Comparison of ENCODE assay signal across 8 cellular contexts in the genomic region with DNA sequence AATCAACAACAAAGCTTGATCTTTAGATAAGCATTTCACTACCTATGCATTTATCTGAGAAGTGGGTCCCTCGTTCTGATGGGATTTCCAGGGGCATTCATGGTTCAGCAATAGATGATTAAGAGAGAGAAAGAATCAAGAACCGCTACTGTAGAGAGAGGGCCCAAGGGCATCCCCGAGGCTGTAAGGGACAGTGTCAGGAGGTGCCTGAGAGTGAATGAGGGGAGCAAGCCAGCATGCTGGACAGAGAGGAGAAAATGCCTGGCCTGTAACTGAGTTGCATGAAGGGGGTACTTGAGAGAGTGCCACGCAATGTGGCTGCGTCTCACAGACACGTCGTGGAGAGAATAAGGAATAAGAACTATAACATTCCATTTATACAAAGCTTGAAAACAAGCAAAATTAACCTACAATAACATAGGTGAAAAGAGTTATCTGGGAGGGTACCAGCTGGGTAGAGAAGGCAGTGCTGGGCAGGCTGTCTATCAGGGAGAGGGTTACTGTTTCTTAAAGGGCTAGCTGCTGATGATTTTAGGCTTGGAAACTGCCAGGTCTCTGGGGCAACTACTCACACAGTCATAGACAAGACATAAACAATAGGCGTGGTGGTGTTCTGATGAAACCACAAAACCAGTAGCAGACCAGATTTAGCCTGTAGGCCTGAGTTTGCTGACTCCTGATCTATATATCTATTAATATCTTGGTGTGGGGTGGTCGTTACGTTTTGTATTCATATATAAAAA.
A peak's percentile ranks its signal among the peaks of the same experiment; 100 is the strongest.
DNase-seq lines count a peak whose midpoint lies in the region; ATAC-seq and TF ChIP-seq lines count a peak whose summit lies in the region.

No MANE protein-coding gene starts in this region.

- peaks cover 49% of the 10 kb centered on the region for H3K4me1 Mint-ChIP-seq in CD14-positive monocyte
- peaks cover 53% of the 10 kb centered on the region for H3K4me1 Mint-ChIP-seq in activated T-helper 17 cell treated with anti-CD3 and anti-CD28 coated beads, Interleukin-2, amount 50 U/mL, for 72 hours

- peaks cover 0 to 11% (median 6%) of the 10 kb centered on the region in 3 donors for H3K27me3 Mint-ChIP-seq in CD14-positive monocyte (ENCODE audit: low read depth in 3 of 3)
- H3K27me3 Mint-ChIP-seq in activated T-helper 17 cell treated with anti-CD3 and anti-CD28 coated beads, Interleukin-2, amount 50 U/mL, for 72 hours: peaks cover 3% of the 10 kb centered on the region

- no peaks in the 10 kb centered on the region for H3K9me3 Mint-ChIP-seq in CD14-positive monocyte
- no peaks in the 10 kb centered on the region for H3K9me3 Mint-ChIP-seq in activated T-helper 17 cell treated with anti-CD3 and anti-CD28 coated beads, Interleukin-2, amount 50 U/mL, for 72 hours

- no peak for TF ChIP-seq CTCF in CD14-positive monocyte (IDR thresholded peaks at IDR 0.05)

- DNase-seq in CD14-positive monocyte (ENCODE audit: low spot score) (no peak), HCEC 1CT (peak; percentile 91), iris pigment epithelial cell (ENCODE audit: low read depth) (peak; percentile 98), DMS 273 (lab: John Stamatoyannopoulos, UW; ENCODE audit: unreplicated experiment) (no peak)
- no peak for DNase-seq in stimulated activated CD8-positive, alpha-beta memory T cell treated with anti-CD3 and anti-CD28 coated beads, Interleukin-4, amount 100 ng/mL, for 48 hours
- DNase-seq in stimulated activated CD4-positive, alpha-beta T cell treated with anti-CD3 and anti-CD28 coated beads, Interleukin-4, amount 100 ng/mL, for 1 hour: no peak

- intact Hi-C loops in CD14-positive monocyte (cut with micrococcal nuclease): no loop called here

- H3K4me3 Mint-ChIP-seq in CD14-positive monocyte: peak overlapping the region in 1 of 2 donors; percentile 36
- H3K4me3 Mint-ChIP-seq in activated T-helper 17 cell treated with anti-CD3 and anti-CD28 coated beads, Interleukin-2, amount 50 U/mL, for 72 hours: peak overlapping the region; percentile 60

- ATAC-seq in activated T-helper 17 cell treated with anti-CD3 and anti-CD28 coated beads, Interleukin-2, amount 50 U/mL, for 72 hours (replicated peaks): peak; percentile 10
- ATAC-seq in HG02973 (IDR thresholded peaks at IDR 0.05; ENCODE audit: unreplicated experiment): no peak

- peaks cover 4 to 10% of the 10 kb centered on the region in 2 donors for H3K36me3 Mint-ChIP-seq in CD14-positive monocyte
- no peaks in the 10 kb centered on the region for H3K36me3 Mint-ChIP-seq in activated T-helper 17 cell treated with anti-CD3 and anti-CD28 coated beads, Interleukin-2, amount 50 U/mL, for 72 hours (ENCODE audit: low read depth)

- H3K27ac Mint-ChIP-seq in CD14-positive monocyte: peak overlapping the region in 5 of 7 donors; percentile 8 to 70 (median 54)
- peak overlapping the region; percentile 81 for H3K27ac Mint-ChIP-seq in activated T-helper 17 cell treated with anti-CD3 and anti-CD28 coated beads, Interleukin-2, amount 50 U/mL, for 72 hours

Comparison
In these comparisons a context has a peak if more than half of its experiments do, and no peak if none do; other contexts are left out.
1. DNase-seq: peak in HCEC 1CT (single experiment) and iris pigment epithelial cell (single experiment); none in CD14-positive monocyte (single experiment), DMS 273 (single experiment), stimulated activated CD8-positive, alpha-beta memory T cell treated with anti-CD3 and anti-CD28 coated beads, Interleukin-4, amount 100 ng/mL, for 48 hours (single experiment) and stimulated activated CD4-positive, alpha-beta T cell treated with anti-CD3 and anti-CD28 coated beads, Interleukin-4, amount 100 ng/mL, for 1 hour (single experiment).